Comparison of ENCODE assay signal across 9 cellular contexts in the genomic region with DNA sequence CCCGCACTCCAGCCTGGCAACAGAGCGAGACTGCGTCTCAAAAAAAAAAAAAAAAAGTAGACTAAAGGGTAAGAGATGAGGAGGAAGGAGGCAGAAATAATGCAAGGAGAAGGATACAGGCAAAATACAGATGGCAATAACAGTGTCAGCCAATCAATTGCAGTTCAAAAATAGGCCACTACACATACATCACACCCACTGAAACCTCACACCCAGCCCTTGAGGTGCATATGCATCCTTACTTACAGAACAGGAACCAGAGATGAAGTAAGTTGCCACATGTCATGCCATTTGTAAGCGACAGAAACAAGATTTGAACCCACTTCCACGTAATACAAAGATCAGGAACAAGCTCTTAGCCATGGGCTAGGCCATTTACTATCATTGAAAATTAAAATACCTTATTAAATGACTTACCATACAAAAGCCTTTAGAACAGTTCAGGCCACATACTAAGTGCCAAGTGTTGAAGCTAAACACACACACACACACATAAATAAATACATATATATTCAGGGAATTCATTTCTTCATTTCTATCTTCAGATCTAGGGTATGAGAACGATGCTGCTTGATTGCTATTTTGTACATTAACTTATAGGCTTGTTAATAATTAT.
DNase-seq lines count a peak whose midpoint lies in the region; ATAC-seq, FAIRE-seq and TF ChIP-seq lines count a peak whose summit lies in the region.
"Had no signal": no experiment of that assay in that cellular context is flagged by ENCODE, and none has a peak within 500 bp of the region (broad histone marks: within the 10 kb centered on the region; RNA-seq: fewer than 3 reads in every experiment).

No MANE protein-coding gene starts in this region.

- H3K27ac Mint-ChIP-seq in activated T-helper 17 cell treated with anti-CD3 and anti-CD28 coated beads, Interleukin-2, amount 50 U/mL, for 72 hours, result peak overlapping the region; percentile 53
- peak overlapping the region; percentile 79 for H3K27ac Mint-ChIP-seq in memory B cell

- H3K4me3 ChIP-seq in tibial artery, result no peak overlapping the region

- peaks cover 0 to 7% (median 0%) of the 10 kb centered on the region in 3 donors for H3K9me3 ChIP-seq in tibial artery

- peaks cover 43% of the 10 kb centered on the region for H3K4me1 Mint-ChIP-seq in activated T-helper 17 cell treated with anti-CD3 and anti-CD28 coated beads, Interleukin-2, amount 50 U/mL, for 72 hours
- peaks cover 17% of the 10 kb centered on the region for H3K4me1 Mint-ChIP-seq in memory B cell

- no peak for FAIRE-seq in GM19239 (lab: Jason Lieb, UNC)
- FAIRE-seq: keratinocyte had no signal

- TF ChIP-seq POLR2A in GM18505 (IDR thresholded peaks at IDR 0.05; ENCODE audit: borderline replicate concordance, extremely low read depth, insufficient read depth, insufficient read length), result no peak

- DNase-seq in activated CD4-positive, CD25-positive, alpha-beta regulatory T cell treated with anti-CD3 and anti-CD28 coated beads, Interleukin-2, amount 50 U/mL, for 16 hours (ENCODE audit: low read depth, low spot score), result peak; percentile 33
- no peak for DNase-seq in activated CD4-positive, CD25-positive, alpha-beta regulatory T cell treated with anti-CD3 and anti-CD28 coated beads, Interleukin-2, amount 50 U/mL, for 72 hours
- DNase-seq in memory B cell (ENCODE audit: low spot score in 2 of 2), result peak in 1 of 2 donors; percentile 24
- no peak for DNase-seq in tibial artery
- no peak for DNase-seq in GM19239 (ENCODE audit: insufficient read length, low spot score)
- no peak for DNase-seq in mesenteric fat pad (ENCODE audit: low spot score)

- TF ChIP-seq CTCF in tibial artery (IDR thresholded peaks at IDR 0.05), result no peak

- no peaks in the 10 kb centered on the region for H3K27me3 Mint-ChIP-seq in activated T-helper 17 cell treated with anti-CD3 and anti-CD28 coated beads, Interleukin-2, amount 50 U/mL, for 72 hours
- no peaks in the 10 kb centered on the region for H3K27me3 Mint-ChIP-seq in memory B cell

- no peaks in the 10 kb centered on the region for H3K27me3 ChIP-seq in tibial artery

- peak; percentile 91 for ATAC-seq in activated T-helper 17 cell treated with anti-CD3 and anti-CD28 coated beads, Interleukin-2, amount 50 U/mL, for 72 hours (replicated peaks)
- ATAC-seq in memory B cell (ENCODE audit: low read depth) (peak; percentile 94), GM18505 (IDR thresholded peaks at IDR 0.05; ENCODE audit: unreplicated experiment) (no peak)

- intact Hi-C loops in tibial artery (cut with DNase I; ENCODE audit: low total_unique reads), result loop anchor here (10.0 kb wide), 2 partner anchors 60 to 80 kb away; no protein-coding TSS in a partner anchor

- H3K36me3 ChIP-seq in tibial artery, result peaks cover 4 to 14% (median 8%) of the 10 kb centered on the region in 3 donors

- H3K9me3 Mint-ChIP-seq in activated T-helper 17 cell treated with anti-CD3 and anti-CD28 coated beads, Interleukin-2, amount 50 U/mL, for 72 hours, result peaks cover 4% of the 10 kb centered on the region
- H3K9me3 Mint-ChIP-seq in memory B cell, result no peaks in the 10 kb centered on the region

- peaks cover 98% of the 10 kb centered on the region for H3K36me3 Mint-ChIP-seq in activated T-helper 17 cell treated with anti-CD3 and anti-CD28 coated beads, Interleukin-2, amount 50 U/mL, for 72 hours (ENCODE audit: low read depth)
- peaks cover 31% of the 10 kb centered on the region for H3K36me3 Mint-ChIP-seq in memory B cell

- H3K4me1 ChIP-seq in tibial artery, result peaks cover 0 to 51% (median 14%) of the 10 kb centered on the region in 4 donors

- H3K4me3 Mint-ChIP-seq in activated T-helper 17 cell treated with anti-CD3 and anti-CD28 coated beads, Interleukin-2, amount 50 U/mL, for 72 hours, result peak overlapping the region; percentile 44
- H3K4me3 Mint-ChIP-seq in memory B cell, result no peak overlapping the region

- peak overlapping the region; percentile 41 to 66 for H3K27ac ChIP-seq in tibial artery
